Comparison of ENCODE assay signal across 8 cellular contexts in genomic region chr17:65122836-65123756, GRCh38. TPM values are rescaled to one million over a fixed set of nuclear protein-coding genes. Genes with fewer than 3 reads are reported as not detected.
DNase-seq lines count a peak whose midpoint lies in the region; ATAC-seq, FAIRE-seq and TF ChIP-seq lines count a peak whose summit lies in the region.

No MANE protein-coding gene starts in this region.

- H3K9me3 ChIP-seq in thoracic aorta = no peaks in the 10 kb centered on the region

- peak overlapping the region; percentile 88 for H3K4me3 Mint-ChIP-seq in activated naive CD8-positive, alpha-beta T cell
- H3K4me3 Mint-ChIP-seq in osteocyte (ENCODE audit: unreplicated experiment) = peak overlapping the region; percentile 85

- ATAC-seq in SK-N-SH treated with all-trans-retinoic acid at 6 μM for 48 hours (peak; percentile 97), Right ventricle myocardium inferior (peak; percentile 94), thoracic aorta (ENCODE audit: insufficient number of reproducible peaks, low FRiP score, low read depth) (peak; percentile 78)

- peak overlapping the region; percentile 99 for H3K27ac Mint-ChIP-seq in activated naive CD8-positive, alpha-beta T cell
- peak overlapping the region; percentile 100 for H3K27ac Mint-ChIP-seq in osteocyte (ENCODE audit: unreplicated experiment)

- no peaks in the 10 kb centered on the region for H3K36me3 ChIP-seq in thoracic aorta

- peak; percentile 11 for FAIRE-seq in G401.6 (lab: Jason Lieb, UNC)

- no peaks in the 10 kb centered on the region for H3K9me3 Mint-ChIP-seq in activated naive CD8-positive, alpha-beta T cell (ENCODE audit: low read depth)
- no peaks in the 10 kb centered on the region for H3K9me3 Mint-ChIP-seq in osteocyte (ENCODE audit: unreplicated experiment)

- peaks cover 0 to 12% of the 10 kb centered on the region in 2 donors for H3K4me1 ChIP-seq in thoracic aorta (ENCODE audit: control insufficient read depth in 1 of 2, low read depth in 2 of 2)

- CTCF ChIA-PET in HEK293T (lab: Yijun Ruan, JAX) = interaction anchor here (0.6 to 0.7 kb wide), 2 partner anchors 14 to 91 kb away, joined by 3 to 4 read pairs; partner anchors contain the start of gene RGS9

- peak; percentile 91 for DNase-seq in HEK293T (ENCODE audit: extremely low spot score)
- peak; percentile 96 for DNase-seq in NAMALWA (ENCODE audit: low spot score)
- DNase-seq in Right ventricle myocardium inferior (ENCODE audit: missing footprints) = peak; percentile 86
- DNase-seq in osteocyte (ENCODE audit: extremely low spot score, unreplicated experiment) = peak; percentile 93
- DNase-seq in thoracic aorta (ENCODE audit: low spot score) = peak; percentile 36

- H3K27me3 Mint-ChIP-seq in activated naive CD8-positive, alpha-beta T cell = peaks cover 4% of the 10 kb centered on the region
- H3K27me3 Mint-ChIP-seq in osteocyte (ENCODE audit: unreplicated experiment) = peaks cover 5% of the 10 kb centered on the region

- H3K4me1 Mint-ChIP-seq in activated naive CD8-positive, alpha-beta T cell (ENCODE audit: low read depth) = peaks cover 22% of the 10 kb centered on the region
- peaks cover 16% of the 10 kb centered on the region for H3K4me1 Mint-ChIP-seq in osteocyte (ENCODE audit: unreplicated experiment)

- H3K27ac ChIP-seq in thoracic aorta = peak overlapping the region; percentile 79 to 86

- POLR2A ChIA-PET in HEK293T (lab: Yijun Ruan, JAX) = interaction anchor here (0.6 to 2.2 kb wide), 15 partner anchors 12 to 277 kb away, joined by 3 to 17 read pairs (median 3); partner anchors contain the start of gene RGS9

- TF ChIP-seq CTCF in osteocyte (IDR thresholded peaks at IDR 0.05) (no peak), thoracic aorta (IDR thresholded peaks at IDR 0.05) (no peak)

- H3K36me3 Mint-ChIP-seq in activated naive CD8-positive, alpha-beta T cell = peaks cover 3% of the 10 kb centered on the region
- no peaks in the 10 kb centered on the region for H3K36me3 Mint-ChIP-seq in osteocyte (ENCODE audit: unreplicated experiment)

- H3K4me3 ChIP-seq in thoracic aorta = peak overlapping the region; percentile 90

- intact Hi-C loops in Right ventricle myocardium inferior (cut with DNase I) = loop anchor here (5.0 kb wide), 1 partner anchor 66 kb away; the partner anchor contains the start of gene GNA13

- H3K27me3 ChIP-seq in thoracic aorta (replicated peaks; ENCODE audit: insufficient read depth) = no peaks in the 10 kb centered on the region

TF ChIP-seq in HEK293T, 16 proteins besides CTCF, POLR2A, EP300 and RAD21:
- TF ChIP-seq SP1 (IDR thresholded peaks at IDR 0.05) (no peak), ELF4 (IDR thresholded peaks at IDR 0.05) (peak; percentile 26; the same call in 1 of the 2 replicates), HDGF (IDR thresholded peaks at IDR 0.05; ENCODE audit: borderline replicate concordance) (no peak), L3MBTL2 (conservative IDR thresholded peaks at IDR 0.05) (peak; percentile 62), ZNF384 (IDR thresholded peaks at IDR 0.05) (peak; percentile 67), FOXK2 (IDR thresholded peaks at IDR 0.05) (no peak)
TF ChIP-seq in HEK293T: peak in this region for 3.

TF ChIP-seq in SK-N-SH treated with all-trans-retinoic acid at 6 μM for 48 hours, 23 proteins besides CTCF, POLR2A, EP300 and RAD21:
- no peak for TF ChIP-seq ESRRG (CRISPR knock-in tag; IDR thresholded peaks at IDR 0.05)
- TF ChIP-seq SNAI2 (CRISPR knock-in tag; IDR thresholded peaks at IDR 0.05) = no peak
- TF ChIP-seq ZNF70 (CRISPR knock-in tag; IDR thresholded peaks at IDR 0.05) = peak; percentile 45; the same call in 1 of the 2 replicates
- TF ChIP-seq CSDC2 (CRISPR knock-in tag; IDR thresholded peaks at IDR 0.05) = no peak
- no peak for TF ChIP-seq TSHZ2 (CRISPR knock-in tag; IDR thresholded peaks at IDR 0.05)
- no peak for TF ChIP-seq ARNTL (CRISPR knock-in tag; IDR thresholded peaks at IDR 0.05; ENCODE audit: borderline replicate concordance, low read depth)
- TF ChIP-seq PATZ1 (CRISPR knock-in tag; IDR thresholded peaks at IDR 0.05; ENCODE audit: borderline replicate concordance) = no peak
- 0 out of 2 replicates have a peak, but pooled peaks have one; percentile 71 for TF ChIP-seq POU6F1 (CRISPR knock-in tag; IDR thresholded peaks at IDR 0.05; ENCODE audit: borderline replicate concordance, low read depth)
- TF ChIP-seq GLIS3 (CRISPR knock-in tag; IDR thresholded peaks at IDR 0.05) = no peak

RNA-seq across cellular contexts. Expression of gene RGS9, which starts 14.1 kb away (rescaled TPM):
- total RNA-seq in Right ventricle myocardium inferior = 2.8 TPM
- total RNA-seq in osteocyte = 4.0 and 6.5 TPM in 2 replicates
- total RNA-seq in thoracic aorta = 1 to 10 TPM; 3.2 to 4.0 TPM

Comparison
In these comparisons a context has a peak if more than half of its experiments do, and no peak if none do; other contexts are left out.
1. Peak in every context shown above with its lines: DNase-seq, ATAC-seq, H3K4me3 ChIP-seq and H3K27ac ChIP-seq.
2. DNase-seq: peak in every context shown above with its lines; median percentile 96 in NAMALWA; 93 in osteocyte; 91 in HEK293T; 86 in Right ventricle myocardium inferior; 36 in thoracic aorta.